14 cellular contexts compared by ENCODE assay signal in genomic region chr11:86396403-86396802, GRCh38. TPM values are rescaled to one million over a fixed set of nuclear protein-coding genes. Genes with fewer than 3 reads are reported as not detected.
DNase-seq lines count a peak whose midpoint lies in the region; ATAC-seq and TF ChIP-seq lines count a peak whose summit lies in the region.
"Had no signal": no experiment of that assay in that cellular context is flagged by ENCODE, and none has a peak within 500 bp of the region (broad histone marks: within the 10 kb centered on the region; RNA-seq: fewer than 3 reads in every experiment).

No MANE protein-coding gene starts in this region.

- H3K4me1 ChIP-seq in foreskin keratinocyte (peaks cover 7% of the 10 kb centered on the region), Peyer's patch (no peaks in the 10 kb centered on the region)

- H3K27me3 ChIP-seq in AG04450 (ENCODE audit: control insufficient read depth, insufficient read depth, low read length): no peaks in the 10 kb centered on the region
- H3K27me3 ChIP-seq in foreskin keratinocyte: no peaks in the 10 kb centered on the region
- H3K27me3 ChIP-seq in Peyer's patch: no peaks in the 10 kb centered on the region

- CTCF ChIA-PET in AG04450 (lab: Charles Lee): interaction anchor here (1.1 kb wide), 1 partner anchor 474 kb away, joined by 4 read pairs; no protein-coding TSS in a partner anchor

- H3K4me3 ChIP-seq in AG04450 (ENCODE audit: low read depth, low read length): no peak overlapping the region
- no peak overlapping the region for H3K4me3 ChIP-seq in Peyer's patch

- peak; percentile 59 for ATAC-seq in foreskin keratinocyte
- ATAC-seq: activated naive CD8-positive, alpha-beta T cell treated with anti-CD3 and anti-CD28 coated beads, Interleukin-2, amount 50 U/mL, for 24 hours had no signal

- H3K27ac ChIP-seq in AG04450 (ENCODE audit: low read depth, low read length) (no peak overlapping the region), foreskin keratinocyte (no peak overlapping the region), Peyer's patch (no peak overlapping the region)

- POLR2A ChIA-PET in AG04450 (lab: Yijun Ruan, JAX): interaction anchor here (0.7 kb wide), 1 partner anchor 403 kb away, joined by 4 read pairs; no protein-coding TSS in a partner anchor

- H3K36me3 ChIP-seq in Peyer's patch: no peaks in the 10 kb centered on the region

- no peak for TF ChIP-seq POLR2A in Peyer's patch (IDR thresholded peaks at IDR 0.05)

- H3K9me3 ChIP-seq in AG04450 (ENCODE audit: control insufficient read depth, insufficient read depth, low read length) (no peaks in the 10 kb centered on the region), Peyer's patch (no peaks in the 10 kb centered on the region)

- TF ChIP-seq CTCF in AG04450 (IDR thresholded peaks at IDR 0.05; ENCODE audit: low read depth, low read length) (no peak), foreskin keratinocyte (conservative IDR thresholded peaks at IDR 0.05) (no peak), GM20000 (IDR thresholded peaks at IDR 0.05; ENCODE audit: extremely low read depth, missing control alignments) (no peak), Peyer's patch (IDR thresholded peaks at IDR 0.05) (no peak)

- DNase-seq in AG04450 (ENCODE audit: low read depth, low spot score): peak; percentile 15
- peak; percentile 29 for DNase-seq in HS-27A (ENCODE audit: low read depth)
- peak; percentile 57 for DNase-seq in astrocyte of the hippocampus (ENCODE audit: low read depth, low spot score)
- DNase-seq in foreskin keratinocyte: peak in 1 of 2 donors; percentile 53
- DNase-seq in NCI-H1694 treated with DMSO at 0.1 percent for 48 hours (lab: John Stamatoyannopoulos, UW): no peak
- DNase-seq in GM20000 (ENCODE audit: low spot score): no peak
- no peak for DNase-seq in Peyer's patch
- no peak for DNase-seq in activated CD8-positive, alpha-beta memory T cell treated with anti-CD3 and anti-CD28 coated beads, Interleukin-2, amount 50 U/mL, for 48 hours
- DNase-seq: activated CD4-positive, alpha-beta memory T cell treated with anti-CD3 and anti-CD28 coated beads, Interleukin-2, amount 10 ng/mL, durations not matched to agents 7 days and 5 days; activated naive CD8-positive, alpha-beta T cell treated with anti-CD3 and anti-CD28 coated beads, Interleukin-2, amount 50 U/mL, for 24 hours; head of caudate nucleus; islet precursor cell; stimulated activated CD4-positive, alpha-beta T cell treated with anti-CD3 and anti-CD28 coated beads, Interleukin-1b, Interleukin-23, amount 100 ng/mL, for 48 hours had no signal

RNA-seq across cellular contexts. Expression of gene CCDC81, which starts 21.7 kb away (rescaled TPM):
- polyA plus RNA-seq in AG04450 (2011; rRNA removed) (1.7 and 2.3 TPM in 2 replicates), foreskin keratinocyte (0.16 and 0.19 TPM in 2 replicates)
- 1.3 and 1.7 TPM in 2 replicates for polyA minus RNA-seq in AG04450 (2011; rRNA and poly(A)+ RNA removed)
- total RNA-seq in foreskin keratinocyte (0.14 and 0.17 TPM in 2 replicates), Peyer's patch (10 to 100 TPM in 1 of 4 donors, 1 to 10 TPM in 1, not detected in 2; 3.1 to 22.3 TPM)
- total RNA-seq: H4 had no signal

Comparison
In these comparisons a context has a peak if more than half of its experiments do, and no peak if none do; other contexts are left out.
1. DNase-seq: peak in AG04450 (single experiment), HS-27A (single experiment) and astrocyte of the hippocampus (single experiment); none in NCI-H1694 treated with DMSO at 0.1 percent for 48 hours (single experiment), GM20000 (single experiment), Peyer's patch (0 of 3) and activated CD8-positive, alpha-beta memory T cell treated with anti-CD3 and anti-CD28 coated beads, Interleukin-2, amount 50 U/mL, for 48 hours (single experiment).